22 cellular contexts compared by ENCODE assay signal in the genomic region with DNA sequence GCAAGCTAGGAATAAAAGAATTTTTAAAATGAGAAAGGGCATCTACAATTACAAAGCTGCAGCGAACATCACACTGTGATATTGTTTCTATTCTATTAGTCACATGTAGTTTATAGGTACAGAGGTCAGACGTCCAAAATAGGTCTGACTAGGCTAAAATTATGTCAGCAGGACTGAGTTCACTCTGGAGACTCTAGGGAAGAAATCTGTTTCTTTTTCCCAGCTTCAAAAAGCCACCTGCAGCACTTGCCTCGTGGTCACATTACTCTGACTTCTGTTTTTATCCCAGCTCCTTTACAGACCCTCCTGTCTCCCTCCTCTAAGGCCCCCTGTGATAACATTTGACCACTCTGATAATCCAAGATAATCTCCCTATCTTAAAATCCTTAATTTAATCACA.
"Had no signal": no experiment of that assay in that cellular context is flagged by ENCODE, and none has a peak within 500 bp of the region (broad histone marks: within the 10 kb centered on the region; RNA-seq: fewer than 3 reads in every experiment).

No MANE protein-coding gene starts in this region.

- H3K27ac ChIP-seq: body of pancreas, cardiac muscle cell, foreskin keratinocyte, neural progenitor cell, thyroid gland had no signal

- H3K4me3 Mint-ChIP-seq: activated naive CD4-positive, alpha-beta T cell treated with anti-CD3 and anti-CD28 coated beads, Interleukin-2, amount 10 ng/mL, durations not matched to agents 7 days and 5 days; activated T-cell treated with anti-CD3 and anti-CD28 coated beads, Interleukin-2, amount 50 U/mL, for 72 hours; naive thymus-derived CD4-positive, alpha-beta T cell; neural progenitor cell; T-helper 17 cell had no signal

- H3K27me3 ChIP-seq: body of pancreas, cardiac muscle cell, foreskin keratinocyte, neural progenitor cell, thyroid gland had no signal

- DNase-seq: activated CD4-positive, alpha-beta T cell treated with anti-CD3 and anti-CD28 coated beads for 4 hours; activated CD4-positive, alpha-beta T cell treated with anti-CD3 and anti-CD28 coated beads, Interleukin-2, amount 50 U/mL, for 48 hours; activated CD4-positive, CD25-positive, alpha-beta regulatory T cell; activated effector memory CD4-positive, alpha-beta T cell treated with Interleukin-2 at 50 U/mL for 16 hours; activated naive CD4-positive, alpha-beta T cell treated with anti-CD3 and anti-CD28 coated beads, Interleukin-2, amount 10 ng/mL, durations not matched to agents 7 days and 5 days; activated T-cell treated with anti-CD3 and anti-CD28 coated beads, Interleukin-2, amount 50 U/mL, for 72 hours; anterior cingulate cortex; body of pancreas; effector CD4-positive, alpha-beta T cell; foreskin keratinocyte; islet precursor cell; left cardiac atrium; lower lobe of right lung; naive thymus-derived CD4-positive, alpha-beta T cell; posterior cingulate gyrus; retina; stimulated activated CD4-positive, alpha-beta T cell treated with anti-CD3 and anti-CD28 coated beads, Interleukin-4, amount 100 ng/mL, for 24 hours; stimulated activated naive CD8-positive, alpha-beta T cell treated with anti-CD3 and anti-CD28 coated beads, Interleukin-15, Interleukin-2, amounts not matched to agents 100 U/mL and 50 U/mL, for 24 hours; T-helper 17 cell; thyroid gland had no signal

- H3K4me1 ChIP-seq: foreskin keratinocyte had no signal

- H3K36me3 ChIP-seq: cardiac muscle cell, lower lobe of right lung, neural progenitor cell, thyroid gland had no signal

- H3K4me2 ChIP-seq: neural progenitor cell had no signal

- H3K27ac Mint-ChIP-seq: activated naive CD4-positive, alpha-beta T cell treated with anti-CD3 and anti-CD28 coated beads, Interleukin-2, amount 10 ng/mL, durations not matched to agents 7 days and 5 days; neural progenitor cell; T-helper 17 cell had no signal

- H2AFZ ChIP-seq: neural progenitor cell had no signal

- H3K4me3 ChIP-seq: body of pancreas, cardiac muscle cell, lower lobe of right lung, neural progenitor cell, thyroid gland had no signal

- H3K9me3 ChIP-seq: body of pancreas, lower lobe of right lung, thyroid gland had no signal

- H3K9me3 Mint-ChIP-seq: activated naive CD4-positive, alpha-beta T cell treated with anti-CD3 and anti-CD28 coated beads, Interleukin-2, amount 10 ng/mL, durations not matched to agents 7 days and 5 days; activated T-cell treated with anti-CD3 and anti-CD28 coated beads, Interleukin-2, amount 50 U/mL, for 72 hours; neural progenitor cell had no signal

- H3K36me3 Mint-ChIP-seq: neural progenitor cell had no signal

- ATAC-seq: activated T-cell treated with anti-CD3 and anti-CD28 coated beads, Interleukin-2, amount 50 U/mL, for 72 hours; body of pancreas; foreskin keratinocyte; left cardiac atrium; lower lobe of right lung; naive thymus-derived CD4-positive, alpha-beta T cell; stimulated activated naive CD8-positive, alpha-beta T cell treated with anti-CD3 and anti-CD28 coated beads, Interleukin-15, Interleukin-2, amounts not matched to agents 100 U/mL and 50 U/mL, for 24 hours; T-helper 17 cell had no signal

- H3K27me3 Mint-ChIP-seq: activated naive CD4-positive, alpha-beta T cell treated with anti-CD3 and anti-CD28 coated beads, Interleukin-2, amount 10 ng/mL, durations not matched to agents 7 days and 5 days; T-helper 17 cell had no signal
